27 cellular contexts compared by ENCODE assay signal in the genomic region with DNA sequence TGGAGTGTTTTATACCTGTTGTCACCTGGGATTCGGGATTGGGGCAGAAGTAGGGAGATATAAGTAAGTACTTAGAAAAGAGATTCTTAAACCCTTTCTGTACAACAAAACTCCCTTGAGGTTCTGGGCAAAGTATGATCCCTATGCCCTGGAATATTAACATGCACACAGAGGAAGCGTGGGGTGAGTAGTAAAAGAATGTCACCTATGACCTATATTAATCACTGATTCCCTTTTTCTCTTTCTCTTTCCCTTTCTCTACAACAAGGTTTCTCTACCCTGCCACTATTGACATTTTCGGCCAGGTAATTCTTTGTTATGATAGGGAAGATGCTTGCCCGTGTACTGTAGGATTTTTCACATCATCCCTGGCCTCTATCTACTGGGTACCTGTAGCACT.
DNase-seq lines count a peak whose midpoint lies in the region; ATAC-seq, FAIRE-seq and TF ChIP-seq lines count a peak whose summit lies in the region.
"Had no signal": no experiment of that assay in that cellular context is flagged by ENCODE, and none has a peak within 500 bp of the region (broad histone marks: within the 10 kb centered on the region; RNA-seq: fewer than 3 reads in every experiment).

No MANE protein-coding gene starts in this region.

- FAIRE-seq in RCC 7860 (lab: Jason Lieb, UNC) = no peak
- FAIRE-seq in urothelium cell line (lab: Jason Lieb, UNC) = no peak
- FAIRE-seq: H1 had no signal

- H3K79me2 ChIP-seq in mammary epithelial cell (ENCODE audit: insufficient read depth, low read length) = no peaks in the 10 kb centered on the region

- no peak overlapping the region for H3K4me3 ChIP-seq in mammary epithelial cell (replicated peaks in 1 of 3; ENCODE audit: insufficient read depth in 1 of 3, low read depth in 2 of 3, low read length in 3 of 3)
- H3K4me3 ChIP-seq: dorsolateral prefrontal cortex, lung, ovary, vagina had no signal

- H3K27ac Mint-ChIP-seq in MCF 10A (ENCODE audit: low read depth, unreplicated experiment) = no peak overlapping the region
- H3K27ac Mint-ChIP-seq: activated CD8-positive, alpha-beta T cell treated with anti-CD3 and anti-CD28 coated beads for 36 hours; activated naive CD8-positive, alpha-beta T cell treated with anti-CD3 and anti-CD28 coated beads, Interleukin-2, amount 50 U/mL, for 24 hours; stimulated activated effector memory CD8-positive, alpha-beta T cell treated with anti-CD3 and anti-CD28 coated beads, Interleukin-12 subunit alpha, Interleukin-12 subunit beta, amount 100 ng/mL, for 72 hours had no signal

- DNase-seq in MCF 10A (ENCODE audit: unreplicated experiment) (peak; percentile 6), mammary epithelial cell (no peak), RCC 7860 (ENCODE audit: low spot score) (peak; percentile 9), hepatic stellate cell (ENCODE audit: low spot score) (peak; percentile 11), urothelium cell line (ENCODE audit: low spot score) (peak; percentile 35), cerebellum (ENCODE audit: low spot score) (no peak), NCI-H1092 treated with DMSO at 0.1 percent for 48 hours (lab: John Stamatoyannopoulos, UW) (no peak)
- DNase-seq: activated CD4-positive, alpha-beta T cell treated with anti-CD3 and anti-CD28 coated beads for 1 hour; activated CD8-positive, alpha-beta T cell treated with anti-CD3 and anti-CD28 coated beads for 36 hours; activated gamma-delta T cell treated with Interleukin-2 at 50 U/mL for 16 hours; activated naive CD8-positive, alpha-beta T cell treated with anti-CD3 and anti-CD28 coated beads, Interleukin-2, amount 50 U/mL, for 24 hours; DND-41; dorsolateral prefrontal cortex; islet precursor cell; KBM-7; NCI-H1436; NCI-H446; NCI-H774; ovary; SK-N-SH had no signal

- no peak overlapping the region for H3K4me3 Mint-ChIP-seq in MCF 10A (ENCODE audit: unreplicated experiment)
- H3K4me3 Mint-ChIP-seq: activated CD8-positive, alpha-beta T cell treated with anti-CD3 and anti-CD28 coated beads for 36 hours; activated naive CD8-positive, alpha-beta T cell treated with anti-CD3 and anti-CD28 coated beads, Interleukin-2, amount 50 U/mL, for 24 hours; nephron; stimulated activated effector memory CD8-positive, alpha-beta T cell treated with anti-CD3 and anti-CD28 coated beads, Interleukin-12 subunit alpha, Interleukin-12 subunit beta, amount 100 ng/mL, for 72 hours had no signal

- no peak overlapping the region for H3K9ac ChIP-seq in mammary epithelial cell (ENCODE audit: insufficient read depth, low read length)
- H3K9ac ChIP-seq: SK-N-SH had no signal

- H3K4me1 ChIP-seq in mammary epithelial cell (ENCODE audit: insufficient read depth, low read length) = no peaks in the 10 kb centered on the region
- H3K4me1 ChIP-seq: vagina had no signal

- H3K9me3 ChIP-seq in mammary epithelial cell (replicated peaks; ENCODE audit: insufficient read depth, low read length) = no peaks in the 10 kb centered on the region
- H3K9me3 ChIP-seq: ovary, SK-N-SH, vagina had no signal

- H3K36me3 ChIP-seq in mammary epithelial cell (ENCODE audit: insufficient read depth, low read length) = no peaks in the 10 kb centered on the region
- H3K36me3 ChIP-seq: ovary, vagina had no signal

- intact Hi-C loops in MCF 10A (cut with micrococcal nuclease) (no loop called here), mammary epithelial cell (cut with micrococcal nuclease) (no loop called here)

- H3K27ac ChIP-seq in mammary epithelial cell (ENCODE audit: insufficient read depth, low read depth, low read length) = no peak overlapping the region
- H3K27ac ChIP-seq: 22Rv1, dorsolateral prefrontal cortex, ovary, vagina had no signal

- BruUV-seq in MCF 10A (replicated peaks; lab: Mats Ljungman, UMichigan) (no TSS peak), mammary epithelial cell (replicated peaks; lab: Mats Ljungman, UMichigan) (no TSS peak)

- no peaks in the 10 kb centered on the region for H3K9me3 Mint-ChIP-seq in MCF 10A (ENCODE audit: unreplicated experiment)
- H3K9me3 Mint-ChIP-seq: activated CD8-positive, alpha-beta T cell treated with anti-CD3 and anti-CD28 coated beads for 36 hours; activated naive CD8-positive, alpha-beta T cell treated with anti-CD3 and anti-CD28 coated beads, Interleukin-2, amount 50 U/mL, for 24 hours; nephron; stimulated activated effector memory CD8-positive, alpha-beta T cell treated with anti-CD3 and anti-CD28 coated beads, Interleukin-12 subunit alpha, Interleukin-12 subunit beta, amount 100 ng/mL, for 72 hours had no signal

- no peaks in the 10 kb centered on the region for H4K20me1 ChIP-seq in mammary epithelial cell (ENCODE audit: insufficient read depth, low read length)

- no peak overlapping the region for H2AFZ ChIP-seq in mammary epithelial cell (ENCODE audit: low read depth, low read length)

- H3K4me1 Mint-ChIP-seq in MCF 10A (ENCODE audit: insufficient read depth, unreplicated experiment) = peaks cover 5% of the 10 kb centered on the region
- H3K4me1 Mint-ChIP-seq: activated naive CD8-positive, alpha-beta T cell treated with anti-CD3 and anti-CD28 coated beads, Interleukin-2, amount 50 U/mL, for 24 hours; stimulated activated effector memory CD8-positive, alpha-beta T cell treated with anti-CD3 and anti-CD28 coated beads, Interleukin-12 subunit alpha, Interleukin-12 subunit beta, amount 100 ng/mL, for 72 hours had no signal

- H3K4me2 ChIP-seq in mammary epithelial cell (ENCODE audit: insufficient read depth, low read depth, low read length) = no peak overlapping the region
- H3K4me2 ChIP-seq: SK-N-SH had no signal

- dilution Hi-C loops in mammary epithelial cell (cut with HindIII; ENCODE audit: low sequenced_read_pairs) = no loop called here

- peaks cover 41% of the 10 kb centered on the region for H3K27me3 Mint-ChIP-seq in MCF 10A (ENCODE audit: insufficient read depth, unreplicated experiment)

- WGBS in mammary epithelial cell (ENCODE audit: low coverage, missing lambda C conversion rate) = 43% methylated on average over 4 of the region's 4 CpGs

- CTCF ChIA-PET in MCF 10A (lab: Yijun Ruan, JAX) = interaction anchor here (0.6 kb wide), 1 partner anchor 868 kb away, joined by 3 read pairs; no protein-coding TSS in a partner anchor
- CTCF ChIA-PET in mammary epithelial cell (lab: Charles Lee; ENCODE audit: low non-redundant PET) = no interaction called here

- no peak for TF ChIP-seq CTCF in MCF 10A (IDR thresholded peaks at IDR 0.05; ENCODE audit: unreplicated experiment)
- no peak for TF ChIP-seq CTCF in mammary epithelial cell (conservative IDR thresholded peaks at IDR 0.05 in 1 of 2, IDR thresholded peaks at IDR 0.05 in 1 of 2; ENCODE audit: extremely low read depth in 1 of 2, insufficient read depth in 1 of 2, low read depth in 1 of 2, low read length in 2 of 2)

- no peaks in the 10 kb centered on the region for H3K36me3 Mint-ChIP-seq in MCF 10A (ENCODE audit: insufficient read depth, unreplicated experiment)
- H3K36me3 Mint-ChIP-seq: stimulated activated effector memory CD8-positive, alpha-beta T cell treated with anti-CD3 and anti-CD28 coated beads, Interleukin-12 subunit alpha, Interleukin-12 subunit beta, amount 100 ng/mL, for 72 hours had no signal

- no peaks in the 10 kb centered on the region for H3K27me3 ChIP-seq in mammary epithelial cell (ENCODE audit: insufficient read depth, low read length)
- H3K27me3 ChIP-seq: ovary, vagina had no signal

- POLR2A ChIA-PET in MCF 10A (lab: Yijun Ruan, JAX) = no interaction called here

- ATAC-seq in HG02981 (IDR thresholded peaks at IDR 0.05; ENCODE audit: unreplicated experiment) = no peak
- ATAC-seq: activated CD8-positive, alpha-beta T cell treated with anti-CD3 and anti-CD28 coated beads for 36 hours; activated naive CD8-positive, alpha-beta T cell treated with anti-CD3 and anti-CD28 coated beads, Interleukin-2, amount 50 U/mL, for 24 hours; stimulated activated effector memory CD8-positive, alpha-beta T cell treated with anti-CD3 and anti-CD28 coated beads, Interleukin-12 subunit alpha, Interleukin-12 subunit beta, amount 100 ng/mL, for 72 hours had no signal

- in situ Hi-C loops in mammary epithelial cell (cut with MboI; ENCODE audit: low sequenced_read_pairs in 2 of 2) = no loop called here

Comparison
In these comparisons a context has a peak if more than half of its experiments do, and no peak if none do; other contexts are left out.
1. DNase-seq: peak in MCF 10A (single experiment), RCC 7860 (single experiment), hepatic stellate cell (single experiment) and urothelium cell line (single experiment); none in mammary epithelial cell (single experiment), cerebellum (single experiment) and NCI-H1092 treated with DMSO at 0.1 percent for 48 hours (single experiment).